Comparison of ENCODE assay signal across 7 cellular contexts in the genomic region with DNA sequence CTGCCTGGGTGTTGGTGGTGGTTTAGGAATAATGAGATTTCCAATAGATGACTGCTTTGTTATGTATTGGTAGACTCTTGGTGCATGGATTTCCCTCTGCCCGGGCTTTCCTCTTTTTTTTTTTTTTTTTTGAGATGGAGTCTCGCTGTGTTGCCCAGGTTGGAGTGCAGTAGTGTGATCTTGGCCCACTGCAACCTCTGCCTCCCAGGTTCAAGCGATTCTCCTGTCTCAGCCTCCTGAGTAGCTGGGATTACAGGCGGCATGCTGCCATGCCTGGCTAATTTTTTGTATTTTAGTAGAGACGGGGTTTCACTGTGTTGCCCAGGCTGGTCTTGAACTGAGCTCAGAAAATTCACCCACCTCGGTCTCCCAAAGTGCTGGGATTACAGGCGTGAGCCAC. TPM values are rescaled to one million over a fixed set of nuclear protein-coding genes. Genes with fewer than 3 reads are reported as not detected.
DNase-seq lines count a peak whose midpoint lies in the region; ATAC-seq and TF ChIP-seq lines count a peak whose summit lies in the region.
"Not testable (repeated sequence)": the region's sequence is repeated elsewhere in the genome, so short reads cannot be mapped to it uniquely, and the experiment has no call there.

No MANE protein-coding gene starts in this region.

- H3K27ac ChIP-seq in DND-41 (ENCODE audit: low read length) (peak overlapping the region; percentile 17), spleen (peak overlapping the region in 7 of 8 donors; percentile 41 to 97 (median 67))
- H3K27ac ChIP-seq in endodermal cell (ENCODE audit: low read depth, low read length); mesendoderm (ENCODE audit: low read depth, low read length): not testable (repeated sequence)

- TF ChIP-seq POLR2A in spleen (IDR thresholded peaks at IDR 0.05), result not testable (repeated sequence)

- peaks cover 40% of the 10 kb centered on the region for H3K4me1 Mint-ChIP-seq in activated CD4-positive, alpha-beta T cell treated with anti-CD3 and anti-CD28 coated beads for 36 hours
- H3K4me1 Mint-ChIP-seq in activated T-helper 2 cell treated with anti-CD3 and anti-CD28 coated beads, Interferon-gamma antibody, Interleukin-2, Interleukin-4, amounts not matched to agents 10 μg/mL and 5 μg/mL and 100 μg/mL, durations not matched to agents 14 hours and 24 hours and 36 hours (ENCODE audit: low read depth), result peaks cover 38% of the 10 kb centered on the region
- H3K4me1 Mint-ChIP-seq in endodermal cell, result peaks cover 25% of the 10 kb centered on the region

- not testable (repeated sequence) for H3K27me3 Mint-ChIP-seq in activated CD4-positive, alpha-beta T cell treated with anti-CD3 and anti-CD28 coated beads for 36 hours; activated T-helper 2 cell treated with anti-CD3 and anti-CD28 coated beads, Interferon-gamma antibody, Interleukin-2, Interleukin-4, amounts not matched to agents 10 μg/mL and 5 μg/mL and 100 μg/mL, durations not matched to agents 14 hours and 24 hours and 36 hours (ENCODE audit: low read depth); endodermal cell (ENCODE audit: insufficient read depth)

- intact Hi-C loops in activated CD4-positive, alpha-beta T cell treated with anti-CD3 and anti-CD28 coated beads for 36 hours (cut with DNase I, micrococcal nuclease); activated T-helper 2 cell treated with anti-CD3 and anti-CD28 coated beads, Interferon-gamma antibody, Interleukin-2, Interleukin-4, amounts not matched to agents 10 μg/mL and 5 μg/mL and 100 μg/mL, durations not matched to agents 14 hours and 24 hours and 36 hours (cut with micrococcal nuclease); spleen (cut with DNase I; ENCODE audit: low total_unique reads): not testable (repeated sequence)

- H3K23ac ChIP-seq in mesendoderm (ENCODE audit: low read length), result not testable (repeated sequence)

- H2AFZ ChIP-seq in DND-41 (ENCODE audit: low read depth, low read length); Loucy (ENCODE audit: low read length): not testable (repeated sequence)

- peak overlapping the region; percentile 46 for H3K18ac ChIP-seq in mesendoderm (ENCODE audit: low read length)

- H3K9me2 ChIP-seq in Loucy (replicated peaks; ENCODE audit: low read depth, low read length), result not testable (repeated sequence)

- not testable (repeated sequence) for H2BK15ac ChIP-seq in mesendoderm (replicated peaks; ENCODE audit: low read depth)

- H3K79me1 ChIP-seq in mesendoderm (ENCODE audit: low read length), result peaks cover 17% of the 10 kb centered on the region

- H3K9ac ChIP-seq in DND-41 (ENCODE audit: low read depth, low read length) (0 out of 2 replicates have a peak overlapping the region, but pooled peaks have one; percentile 14), Loucy (ENCODE audit: low read depth, low read length, poor library complexity, severe bottlenecking) (peak overlapping the region; percentile 63), mesendoderm (ENCODE audit: low read length) (peak overlapping the region; percentile 20)
- not testable (repeated sequence) for H3K9ac ChIP-seq in endodermal cell (ENCODE audit: extremely low read depth, low read length, poor library complexity, severe bottlenecking)

- H3K56ac ChIP-seq in mesendoderm (ENCODE audit: low read length), result peak overlapping the region; percentile 40

- not testable (repeated sequence) for H3K4me3 ChIP-seq in DND-41 (ENCODE audit: low read depth in 1 of 2, low read length in 2 of 2); endodermal cell (ENCODE audit: low read length); mesendoderm (ENCODE audit: low read length); spleen
- H3K4me3 ChIP-seq in Loucy (ENCODE audit: low read length, poor library complexity, severe bottlenecking), result peak overlapping the region; percentile 67

- not testable (repeated sequence) for ATAC-seq in DND-41 (ENCODE audit: insufficient read depth, low read depth); activated CD4-positive, alpha-beta T cell treated with anti-CD3 and anti-CD28 coated beads for 36 hours

- not testable (repeated sequence) for H3K9me3 ChIP-seq in DND-41 (ENCODE audit: insufficient read depth, low read length, severe bottlenecking); Loucy (ENCODE audit: insufficient read depth, low read depth, low read length); endodermal cell (ENCODE audit: control insufficient read depth, low read length); spleen

- H3K4me1 ChIP-seq in DND-41 (ENCODE audit: insufficient read depth, low read length) (peaks cover 42% of the 10 kb centered on the region), Loucy (ENCODE audit: insufficient read depth, low read length, poor library complexity, severe bottlenecking) (peaks cover 39% of the 10 kb centered on the region), spleen (peaks cover 46 to 93% (median 75%) of the 10 kb centered on the region in 6 donors)
- H3K4me1 ChIP-seq in endodermal cell (ENCODE audit: control insufficient read depth, insufficient read depth, low read length); mesendoderm (ENCODE audit: control insufficient read depth, low read depth, low read length): not testable (repeated sequence)

- H4K20me1 ChIP-seq in DND-41 (ENCODE audit: insufficient read depth, low read length) (peaks cover 28% of the 10 kb centered on the region; the same call in 1 of the 2 replicates), Loucy (ENCODE audit: insufficient read depth, low read length, poor library complexity, severe bottlenecking) (peaks cover 40% of the 10 kb centered on the region)

- H3K4ac ChIP-seq in mesendoderm (ENCODE audit: low read depth, low read length), result not testable (repeated sequence)

- POLR2A ChIA-PET in activated CD4-positive, alpha-beta T cell treated with anti-CD3 and anti-CD28 coated beads for 36 hours (lab: Charles Lee), result interaction anchor here (0.6 kb wide), 1 partner anchor 20 kb away, joined by 5 read pairs; no protein-coding TSS in a partner anchor

- H3K27me3 ChIP-seq in DND-41 (ENCODE audit: insufficient read depth, low read length, poor library complexity); Loucy (ENCODE audit: insufficient read depth, low read length, poor library complexity, severe bottlenecking); endodermal cell (ENCODE audit: control insufficient read depth, insufficient read depth, low read length, poor library complexity, severe bottlenecking); mesendoderm (ENCODE audit: insufficient read depth, low read length, poor library complexity); spleen (replicated peaks in 1 of 7): not testable (repeated sequence)

- not testable (repeated sequence) for H2BK120ac ChIP-seq in mesendoderm (ENCODE audit: low read depth, low read length)

- H3K36me3 ChIP-seq in DND-41 (ENCODE audit: insufficient read depth, low read length); Loucy (ENCODE audit: insufficient read depth, low read length); endodermal cell (ENCODE audit: control insufficient read depth, insufficient read depth, low read length); mesendoderm (ENCODE audit: control insufficient read depth, insufficient read depth, low read length); spleen: not testable (repeated sequence)

- H3K9me3 Mint-ChIP-seq in activated CD4-positive, alpha-beta T cell treated with anti-CD3 and anti-CD28 coated beads for 36 hours (ENCODE audit: low read depth); activated T-helper 2 cell treated with anti-CD3 and anti-CD28 coated beads, Interferon-gamma antibody, Interleukin-2, Interleukin-4, amounts not matched to agents 10 μg/mL and 5 μg/mL and 100 μg/mL, durations not matched to agents 14 hours and 24 hours and 36 hours; endodermal cell: not testable (repeated sequence)

- H3K27ac Mint-ChIP-seq in activated CD4-positive, alpha-beta T cell treated with anti-CD3 and anti-CD28 coated beads for 36 hours, result peak overlapping the region; percentile 83
- H3K27ac Mint-ChIP-seq in activated T-helper 2 cell treated with anti-CD3 and anti-CD28 coated beads, Interferon-gamma antibody, Interleukin-2, Interleukin-4, amounts not matched to agents 10 μg/mL and 5 μg/mL and 100 μg/mL, durations not matched to agents 14 hours and 24 hours and 36 hours, result peak overlapping the region; percentile 14
- peak overlapping the region; percentile 52 for H3K27ac Mint-ChIP-seq in endodermal cell

- not testable (repeated sequence) for H2AK5ac ChIP-seq in mesendoderm (ENCODE audit: low read length)

- not testable (repeated sequence) for H3K36me3 Mint-ChIP-seq in activated CD4-positive, alpha-beta T cell treated with anti-CD3 and anti-CD28 coated beads for 36 hours (ENCODE audit: low read depth); endodermal cell (ENCODE audit: low read depth)
- H3K36me3 Mint-ChIP-seq in activated T-helper 2 cell treated with anti-CD3 and anti-CD28 coated beads, Interferon-gamma antibody, Interleukin-2, Interleukin-4, amounts not matched to agents 10 μg/mL and 5 μg/mL and 100 μg/mL, durations not matched to agents 14 hours and 24 hours and 36 hours (ENCODE audit: low read depth), result peaks cover 13% of the 10 kb centered on the region

- not testable (repeated sequence) for H2BK5ac ChIP-seq in mesendoderm (ENCODE audit: low read length)

- CTCF ChIA-PET in activated CD4-positive, alpha-beta T cell treated with anti-CD3 and anti-CD28 coated beads for 36 hours (lab: Charles Lee), result interaction anchor here (0.7 kb wide), 1 partner anchor 68 kb away, joined by 3 read pairs; no protein-coding TSS in a partner anchor

- H3K79me2 ChIP-seq in DND-41 (ENCODE audit: insufficient read depth, low read length) (peaks cover 96% of the 10 kb centered on the region), Loucy (ENCODE audit: insufficient read depth, low read length) (peaks cover 99% of the 10 kb centered on the region), mesendoderm (ENCODE audit: control insufficient read depth, insufficient read depth, low read length) (peaks cover 30% of the 10 kb centered on the region)

- not testable (repeated sequence) for H3F3A ChIP-seq in Loucy (ENCODE audit: low read depth)

- TF ChIP-seq CTCF in DND-41 (IDR thresholded peaks at IDR 0.05; ENCODE audit: borderline replicate concordance, extremely low read depth, low read length, poor library complexity, severe bottlenecking); Loucy (conservative IDR thresholded peaks at IDR 0.05; ENCODE audit: low read length); endodermal cell (conservative IDR thresholded peaks at IDR 0.05); spleen (IDR thresholded peaks at IDR 0.05 in 8 of 11, conservative IDR thresholded peaks at IDR 0.05 in 3 of 11): not testable (repeated sequence)

- H3K4me2 ChIP-seq in DND-41 (ENCODE audit: insufficient read depth, low read length) (0 out of 2 replicates have a peak overlapping the region, but pooled peaks have one; percentile 28), Loucy (ENCODE audit: low read depth, low read length, poor library complexity, severe bottlenecking) (peak overlapping the region; percentile 97)
- H3K4me2 ChIP-seq in mesendoderm (ENCODE audit: low read length), result not testable (repeated sequence)

- not testable (repeated sequence) for H4K8ac ChIP-seq in mesendoderm (ENCODE audit: low read depth, low read length)

- H3K4me3 Mint-ChIP-seq in activated CD4-positive, alpha-beta T cell treated with anti-CD3 and anti-CD28 coated beads for 36 hours; activated T-helper 2 cell treated with anti-CD3 and anti-CD28 coated beads, Interferon-gamma antibody, Interleukin-2, Interleukin-4, amounts not matched to agents 10 μg/mL and 5 μg/mL and 100 μg/mL, durations not matched to agents 14 hours and 24 hours and 36 hours (ENCODE audit: low read depth); endodermal cell: not testable (repeated sequence)

- not testable (repeated sequence) for H4K5ac ChIP-seq in mesendoderm (ENCODE audit: low read length)

- WGBS in endodermal cell (ENCODE audit: insufficient coverage in 1 of 2, insufficient read length in 1 of 2), 2 experiments, result 96 to 98% methylated on average over 4 to 6 of the region's 7 CpGs
- no CpG with 5 or more reads among the region's 7 CpGs for WGBS in mesendoderm (ENCODE audit: extremely low coverage, insufficient coverage, low lambda C conversion rate)
- 80 to 89% (median 82%) methylated on average over 7 of the region's 7 CpGs for WGBS in spleen, 5 donors

- not testable (repeated sequence) for DNase-seq in DND-41; activated CD4-positive, alpha-beta T cell treated with anti-CD3 and anti-CD28 coated beads for 36 hours; activated T-helper 2 cell treated with anti-CD3 and anti-CD28 coated beads, Interferon-gamma antibody, Interleukin-2, Interleukin-4, amounts not matched to agents 10 μg/mL and 5 μg/mL and 100 μg/mL, durations not matched to agents 14 hours and 24 hours and 36 hours (ENCODE audit: low spot score); endodermal cell; mesendoderm; spleen

RNA-seq across cellular contexts. Expression of a gene that starts 11.1 kb away (rescaled TPM):
- 100 to 1,000 TPM; 123 to 139 TPM for total RNA-seq in activated CD4-positive, alpha-beta T cell treated with anti-CD3 and anti-CD28 coated beads for 36 hours
- 125 and 128 TPM in 2 replicates for total RNA-seq in activated T-helper 2 cell treated with anti-CD3 and anti-CD28 coated beads, Interferon-gamma antibody, Interleukin-2, Interleukin-4, amounts not matched to agents 10 μg/mL and 5 μg/mL and 100 μg/mL, durations not matched to agents 14 hours and 24 hours and 36 hours
- total RNA-seq in endodermal cell (100 to 1,000 TPM; 115 to 126 TPM), spleen (100 to 1,000 TPM in 3 of 7 donors, 10 to 100 TPM in 4; 54.0 to 122 (median 94.2) TPM)
- polyA plus RNA-seq in endodermal cell (2013, experiment 1 of 2), result 62.7 TPM
- 56.7 TPM for polyA plus RNA-seq in endodermal cell (2013, experiment 2 of 2)
- polyA plus RNA-seq in mesendoderm (2013, experiment 1 of 2), result 125 TPM
- polyA plus RNA-seq in mesendoderm (2013, experiment 2 of 2), result 121 TPM
- 10 to 100 TPM; 11.6 to 25.5 (median 12.6) TPM for polyA plus RNA-seq in spleen

Comparison
In these comparisons a context has a peak if more than half of its experiments do, and no peak if none do; other contexts are left out.
1. H3K27ac Mint-ChIP-seq: peak in every context shown above with its lines; median percentile 83 in activated CD4-positive, alpha-beta T cell treated with anti-CD3 and anti-CD28 coated beads for 36 hours; 52 in endodermal cell; 14 in activated T-helper 2 cell treated with anti-CD3 and anti-CD28 coated beads, Interferon-gamma antibody, Interleukin-2, Interleukin-4, amounts not matched to agents 10 μg/mL and 5 μg/mL and 100 μg/mL, durations not matched to agents 14 hours and 24 hours and 36 hours.